ENCODE assay signal across 8 cellular contexts in the genomic region with DNA sequence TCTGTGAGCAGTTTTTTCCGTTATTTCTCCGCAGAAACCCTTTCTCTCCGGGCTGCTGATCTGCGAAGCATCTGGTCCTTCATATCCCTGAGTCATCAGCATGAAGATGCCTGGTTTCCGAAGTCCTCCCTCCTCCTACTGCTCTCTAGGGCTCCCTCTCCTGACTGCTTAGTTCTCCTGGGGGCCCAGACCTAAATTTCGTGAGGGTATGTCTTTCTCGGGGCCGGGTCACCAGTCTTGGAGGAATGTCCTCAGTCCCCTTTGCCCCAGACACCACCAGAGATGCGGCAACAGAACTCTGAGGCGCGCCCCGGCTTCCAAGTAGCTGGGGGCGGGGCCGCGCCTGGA. TPM values are rescaled to one million over a fixed set of nuclear protein-coding genes. Genes with fewer than 3 reads are reported as not detected.
A peak's percentile ranks its signal among the peaks of the same experiment; 100 is the strongest.
DNase-seq lines count a peak whose midpoint lies in the region; ATAC-seq, FAIRE-seq and TF ChIP-seq lines count a peak whose summit lies in the region.

No MANE protein-coding gene starts in this region.

- H3K9ac ChIP-seq in DND-41 (ENCODE audit: low read depth, low read length) = peak overlapping the region; percentile 60; the same call in 1 of the 2 replicates

- peak overlapping the region; percentile 62; the same call in 1 of the 2 replicates for H2AFZ ChIP-seq in DND-41 (ENCODE audit: low read depth, low read length)

- FAIRE-seq in GM12891 (lab: Jason Lieb, UNC) = no peak

- H3K4me3 ChIP-seq in DND-41 (ENCODE audit: low read depth in 1 of 2, low read length in 2 of 2) = peak overlapping the region; percentile 32 to 56; a peak in 3 of 4 replicates
- peak overlapping the region; percentile 39 for H3K4me3 ChIP-seq in ovary

- H3K36me3 ChIP-seq in DND-41 (ENCODE audit: insufficient read depth, low read length) = no peaks in the 10 kb centered on the region
- no peaks in the 10 kb centered on the region for H3K36me3 ChIP-seq in ovary

- H3K9me3 ChIP-seq in DND-41 (ENCODE audit: insufficient read depth, low read length, severe bottlenecking) (no peaks in the 10 kb centered on the region), ovary (no peaks in the 10 kb centered on the region)

- peak overlapping the region; percentile 82 for H3K4me2 ChIP-seq in DND-41 (ENCODE audit: insufficient read depth, low read length)

- H3K4me1 ChIP-seq in DND-41 (ENCODE audit: insufficient read depth, low read length) (peaks cover 18% of the 10 kb centered on the region), ovary (ENCODE audit: insufficient read depth) (peaks cover 11% of the 10 kb centered on the region)

- no peak for DNase-seq in DND-41
- peak; percentile 26 for DNase-seq in fibroblast of peridontal ligament (ENCODE audit: extremely low read depth)
- no peak for DNase-seq in ovary
- DNase-seq in GM12891 (ENCODE audit: insufficient read length, low spot score) = no peak
- no peak for DNase-seq in NCI-H526 treated with DMSO at 0.1 percent for 48 hours (lab: John Stamatoyannopoulos, UW)
- DNase-seq in foreskin melanocyte = no peak

- H4K20me1 ChIP-seq in DND-41 (ENCODE audit: insufficient read depth, low read length) = peaks cover 6% of the 10 kb centered on the region; the same call in 1 of the 2 replicates

- ATAC-seq in DND-41 (ENCODE audit: insufficient read depth, low read depth) (no peak; the same call in 1 of the 3 replicates), HG02885 (IDR thresholded peaks at IDR 0.05; ENCODE audit: poor library complexity, unreplicated experiment) (peak; percentile 1), SK-N-SH treated with all-trans-retinoic acid at 6 μM for 48 hours (peak; percentile 59)

- no peaks in the 10 kb centered on the region for H3K79me2 ChIP-seq in DND-41 (ENCODE audit: insufficient read depth, low read length)

- TF ChIP-seq CTCF in DND-41 (IDR thresholded peaks at IDR 0.05; ENCODE audit: borderline replicate concordance, extremely low read depth, low read length, poor library complexity, severe bottlenecking) (peak; percentile 51), ovary (IDR thresholded peaks at IDR 0.05) (no peak)

- TF ChIP-seq EP300 in ovary (IDR thresholded peaks at IDR 0.05) = no peak

- no peak overlapping the region for H3K27ac ChIP-seq in DND-41 (ENCODE audit: low read length)
- no peak overlapping the region for H3K27ac ChIP-seq in ovary

- TF ChIP-seq POLR2A in ovary (IDR thresholded peaks at IDR 0.05) = no peak
- no peak for TF ChIP-seq POLR2A in GM12891 (IDR thresholded peaks at IDR 0.05; ENCODE audit: low read depth, low read length)

- 1 to 2% (median 2%) methylated on average over 15 of the region's 15 CpGs for WGBS in ovary, 3 donors

- peaks cover 26% of the 10 kb centered on the region for H3K27me3 ChIP-seq in DND-41 (ENCODE audit: insufficient read depth, low read length, poor library complexity)
- no peaks in the 10 kb centered on the region for H3K27me3 ChIP-seq in ovary

- intact Hi-C loops in ovary (cut with DNase I) = no loop called here

TF ChIP-seq in SK-N-SH treated with all-trans-retinoic acid at 6 μM for 48 hours, 23 proteins besides CTCF, POLR2A, EP300 and RAD21:
- TF ChIP-seq TCF4 (CRISPR knock-in tag; IDR thresholded peaks at IDR 0.05; ENCODE audit: borderline replicate concordance) (no peak), GLIS3 (CRISPR knock-in tag; IDR thresholded peaks at IDR 0.05) (no peak), ZFP3 (CRISPR knock-in tag; IDR thresholded peaks at IDR 0.05) (no peak)
- TF ChIP-seq, protein P1, sequence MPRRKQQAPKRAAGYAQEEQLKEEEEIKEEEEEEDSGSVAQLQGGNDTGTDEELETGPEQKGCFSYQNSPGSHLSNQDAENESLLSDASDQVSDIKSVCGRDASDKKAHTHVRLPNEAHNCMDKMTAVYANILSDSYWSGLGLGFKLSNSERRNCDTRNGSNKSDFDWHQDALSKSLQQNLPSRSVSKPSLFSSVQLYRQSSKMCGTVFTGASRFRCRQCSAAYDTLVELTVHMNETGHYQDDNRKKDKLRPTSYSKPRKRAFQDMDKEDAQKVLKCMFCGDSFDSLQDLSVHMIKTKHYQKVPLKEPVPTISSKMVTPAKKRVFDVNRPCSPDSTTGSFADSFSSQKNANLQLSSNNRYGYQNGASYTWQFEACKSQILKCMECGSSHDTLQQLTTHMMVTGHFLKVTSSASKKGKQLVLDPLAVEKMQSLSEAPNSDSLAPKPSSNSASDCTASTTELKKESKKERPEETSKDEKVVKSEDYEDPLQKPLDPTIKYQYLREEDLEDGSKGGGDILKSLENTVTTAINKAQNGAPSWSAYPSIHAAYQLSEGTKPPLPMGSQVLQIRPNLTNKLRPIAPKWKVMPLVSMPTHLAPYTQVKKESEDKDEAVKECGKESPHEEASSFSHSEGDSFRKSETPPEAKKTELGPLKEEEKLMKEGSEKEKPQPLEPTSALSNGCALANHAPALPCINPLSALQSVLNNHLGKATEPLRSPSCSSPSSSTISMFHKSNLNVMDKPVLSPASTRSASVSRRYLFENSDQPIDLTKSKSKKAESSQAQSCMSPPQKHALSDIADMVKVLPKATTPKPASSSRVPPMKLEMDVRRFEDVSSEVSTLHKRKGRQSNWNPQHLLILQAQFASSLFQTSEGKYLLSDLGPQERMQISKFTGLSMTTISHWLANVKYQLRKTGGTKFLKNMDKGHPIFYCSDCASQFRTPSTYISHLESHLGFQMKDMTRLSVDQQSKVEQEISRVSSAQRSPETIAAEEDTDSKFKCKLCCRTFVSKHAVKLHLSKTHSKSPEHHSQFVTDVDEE (CRISPR knock-in tag; IDR thresholded peaks at IDR 0.05) = no peak
TF ChIP-seq in SK-N-SH treated with all-trans-retinoic acid at 6 μM for 48 hours: peak in this region for 0.

TF ChIP-seq in GM12891, 5 proteins besides CTCF, POLR2A, EP300 and RAD21:
- TF ChIP-seq SPI1 (IDR thresholded peaks at IDR 0.05; ENCODE audit: low read depth, low read length) = no peak
- TF ChIP-seq TAF1 (IDR thresholded peaks at IDR 0.05; ENCODE audit: low read depth, low read length) = no peak
- TF ChIP-seq POU2F2 (IDR thresholded peaks at IDR 0.05; ENCODE audit: low read depth, low read length) = no peak
- TF ChIP-seq PAX5 (IDR thresholded peaks at IDR 0.05; ENCODE audit: insufficient read depth, low read length, severe bottlenecking) = no peak
- TF ChIP-seq POLR2AphosphoS5 (IDR thresholded peaks at IDR 0.05; ENCODE audit: low read depth, low read length) = no peak

RNA-seq across cellular contexts. Expression of a gene that starts 0.6 kb away (rescaled TPM):
- total RNA-seq in ovary = 100 to 1,000 TPM in 1 of 7 donors, 10 to 100 TPM in 1, 1 to 10 TPM in 4, under 1 TPM in 1; 0.40 to 147 (median 2.3) TPM
- polyA plus RNA-seq in ovary = 1 to 10 TPM; 1.2 to 1.3 TPM
- polyA plus RNA-seq in GM12891 (2012; ENCODE audit: low read depth, missing spikeins) = 2.0 TPM
